Comparison of ENCODE assay signal across 1 cellular context in genomic region chr14:20688167-20688839, GRCh38.
A peak's percentile ranks its signal among the peaks of the same experiment; 100 is the strongest.
TF ChIP-seq lines count a peak whose summit lies in the region.

Gene ANG, plus strand, starts transcription at chr14:20688764. Its CDS starts 4,801 bp downstream, at chr14:20693565.

TF ChIP-seq in HepG2, 621 proteins besides CTCF, POLR2A, EP300 and RAD21 (continued from another document and continues in another):
- no peak for TF ChIP-seq E2F2 (CRISPR knock-in tag; IDR thresholded peaks at IDR 0.05; ENCODE audit: borderline replicate concordance)
- TF ChIP-seq POLR2AphosphoS5 (IDR thresholded peaks at IDR 0.05; ENCODE audit: low read depth, low read length), result peak; percentile 45; the same call in 1 of the 2 replicates
- no peak for TF ChIP-seq HNRNPL (IDR thresholded peaks at IDR 0.05; ENCODE audit: low read depth, low read length)
- TF ChIP-seq NR1H2 (CRISPR knock-in tag; IDR thresholded peaks at IDR 0.05; ENCODE audit: borderline replicate concordance, low read depth), result no peak
- no peak for TF ChIP-seq RFX1 (IDR thresholded peaks at IDR 0.05)
- TF ChIP-seq ZBTB7B (CRISPR knock-in tag; IDR thresholded peaks at IDR 0.05), result no peak
- no peak for TF ChIP-seq ZNF83 (CRISPR knock-in tag; IDR thresholded peaks at IDR 0.05; ENCODE audit: borderline replicate concordance)
- TF ChIP-seq MED1 (CRISPR knock-in tag; IDR thresholded peaks at IDR 0.05), result peak; percentile 64; the same call in 1 of the 2 replicates
- TF ChIP-seq ZFY (CRISPR knock-in tag; IDR thresholded peaks at IDR 0.05), result peak; percentile 38
- TF ChIP-seq ZNF782 (CRISPR knock-in tag; IDR thresholded peaks at IDR 0.05; ENCODE audit: borderline replicate concordance), result no peak
- TF ChIP-seq TBL1XR1 (IDR thresholded peaks at IDR 0.05; ENCODE audit: borderline replicate concordance, low read length, partially characterized antibody), result no peak
- TF ChIP-seq KAT8 (CRISPR knock-in tag; IDR thresholded peaks at IDR 0.05), result no peak
- no peak for TF ChIP-seq SRSF1 (optimal IDR thresholded peaks at IDR 0.05; ENCODE audit: low read depth, low read length)
- no peak for TF ChIP-seq BCLAF1 (IDR thresholded peaks at IDR 0.05)
- no peak for TF ChIP-seq NFAT5 (CRISPR knock-in tag; IDR thresholded peaks at IDR 0.05)
- TF ChIP-seq KLF12 (CRISPR knock-in tag; IDR thresholded peaks at IDR 0.05; ENCODE audit: borderline replicate concordance), result 0 out of 2 replicates have a peak, but pooled peaks have one; percentile 11
- peak; percentile 71 for TF ChIP-seq PAXIP1 (CRISPR knock-in tag; conservative IDR thresholded peaks at IDR 0.05)
- TF ChIP-seq ATF7 (IDR thresholded peaks at IDR 0.05), result no peak
- TF ChIP-seq ATF7 (CRISPR knock-in tag; IDR thresholded peaks at IDR 0.05), result no peak
- TF ChIP-seq TIGD3 (CRISPR knock-in tag; IDR thresholded peaks at IDR 0.05; ENCODE audit: borderline replicate concordance), result no peak
- TF ChIP-seq ZNF513 (CRISPR knock-in tag; conservative IDR thresholded peaks at IDR 0.05), result no peak
- TF ChIP-seq HOXD1 (CRISPR knock-in tag; IDR thresholded peaks at IDR 0.05), result 0 out of 2 replicates have a peak, but pooled peaks have one; percentile 59
- no peak; the same call in 1 of the 2 replicates for TF ChIP-seq HOMEZ (CRISPR knock-in tag; IDR thresholded peaks at IDR 0.05; ENCODE audit: low read depth)
- no peak for TF ChIP-seq TBX3 (IDR thresholded peaks at IDR 0.05; ENCODE audit: borderline replicate concordance)
- no peak for TF ChIP-seq ZNF646 (CRISPR knock-in tag; IDR thresholded peaks at IDR 0.05)
- peak; percentile 67; the same call in 1 of the 2 replicates for TF ChIP-seq POLR2G (IDR thresholded peaks at IDR 0.05; ENCODE audit: low read depth, low read length)
